In genomic region chr10:31031666-31032514, GRCh38 we compare ENCODE assay signal across 1 cellular context.
A peak's percentile ranks its signal among the peaks of the same experiment; 100 is the strongest.
TF ChIP-seq lines count a peak whose summit lies in the region.

A gene with protein sequence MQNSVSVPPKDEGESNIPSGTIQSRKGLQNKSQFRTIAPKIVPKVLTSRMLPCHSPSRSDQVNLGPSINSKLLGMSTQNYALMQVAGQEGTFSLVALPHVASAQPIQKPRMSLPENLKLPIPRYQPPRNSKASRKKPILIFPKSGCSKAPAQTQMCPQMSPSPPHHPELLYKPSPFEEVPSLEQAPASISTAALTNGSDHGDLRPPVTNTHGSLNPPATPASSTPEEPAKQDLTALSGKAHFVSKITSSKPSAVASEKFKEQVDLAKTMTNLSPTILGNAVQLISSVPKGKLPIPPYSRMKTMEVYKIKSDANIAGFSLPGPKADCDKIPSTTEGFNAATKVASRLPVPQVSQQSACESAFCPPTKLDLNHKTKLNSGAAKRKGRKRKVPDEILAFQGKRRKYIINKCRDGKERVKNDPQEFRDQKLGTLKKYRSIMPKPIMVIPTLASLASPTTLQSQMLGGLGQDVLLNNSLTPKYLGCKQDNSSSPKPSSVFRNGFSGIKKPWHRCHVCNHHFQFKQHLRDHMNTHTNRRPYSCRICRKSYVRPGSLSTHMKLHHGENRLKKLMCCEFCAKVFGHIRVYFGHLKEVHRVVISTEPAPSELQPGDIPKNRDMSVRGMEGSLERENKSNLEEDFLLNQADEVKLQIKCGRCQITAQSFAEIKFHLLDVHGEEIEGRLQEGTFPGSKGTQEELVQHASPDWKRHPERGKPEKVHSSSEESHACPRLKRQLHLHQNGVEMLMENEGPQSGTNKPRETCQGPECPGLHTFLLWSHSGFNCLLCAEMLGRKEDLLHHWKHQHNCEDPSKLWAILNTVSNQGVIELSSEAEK (minus strand): TSS chr10:31031865. CDS start chr10:30877034, 154,831 bp downstream.

TF ChIP-seq in HepG2, 621 proteins besides CTCF, POLR2A, EP300 and RAD21 (continued from another document and continues in another):
- TF ChIP-seq, protein P1, sequence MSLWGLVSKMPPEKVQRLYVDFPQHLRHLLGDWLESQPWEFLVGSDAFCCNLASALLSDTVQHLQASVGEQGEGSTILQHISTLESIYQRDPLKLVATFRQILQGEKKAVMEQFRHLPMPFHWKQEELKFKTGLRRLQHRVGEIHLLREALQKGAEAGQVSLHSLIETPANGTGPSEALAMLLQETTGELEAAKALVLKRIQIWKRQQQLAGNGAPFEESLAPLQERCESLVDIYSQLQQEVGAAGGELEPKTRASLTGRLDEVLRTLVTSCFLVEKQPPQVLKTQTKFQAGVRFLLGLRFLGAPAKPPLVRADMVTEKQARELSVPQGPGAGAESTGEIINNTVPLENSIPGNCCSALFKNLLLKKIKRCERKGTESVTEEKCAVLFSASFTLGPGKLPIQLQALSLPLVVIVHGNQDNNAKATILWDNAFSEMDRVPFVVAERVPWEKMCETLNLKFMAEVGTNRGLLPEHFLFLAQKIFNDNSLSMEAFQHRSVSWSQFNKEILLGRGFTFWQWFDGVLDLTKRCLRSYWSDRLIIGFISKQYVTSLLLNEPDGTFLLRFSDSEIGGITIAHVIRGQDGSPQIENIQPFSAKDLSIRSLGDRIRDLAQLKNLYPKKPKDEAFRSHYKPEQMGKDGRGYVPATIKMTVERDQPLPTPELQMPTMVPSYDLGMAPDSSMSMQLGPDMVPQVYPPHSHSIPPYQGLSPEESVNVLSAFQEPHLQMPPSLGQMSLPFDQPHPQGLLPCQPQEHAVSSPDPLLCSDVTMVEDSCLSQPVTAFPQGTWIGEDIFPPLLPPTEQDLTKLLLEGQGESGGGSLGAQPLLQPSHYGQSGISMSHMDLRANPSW (CRISPR knock-in tag; IDR thresholded peaks at IDR 0.05; ENCODE audit: borderline replicate concordance), result 0 out of 2 replicates have a peak, but pooled peaks have one; percentile 13
- 0 out of 2 replicates have a peak, but pooled peaks have one; percentile 34 for TF ChIP-seq ZNF343 (CRISPR knock-in tag; IDR thresholded peaks at IDR 0.05)
- no peak for TF ChIP-seq ISL2 (CRISPR knock-in tag; IDR thresholded peaks at IDR 0.05)
- no peak; the same call in 1 of the 2 replicates for TF ChIP-seq ZSCAN5A (CRISPR knock-in tag; IDR thresholded peaks at IDR 0.05; ENCODE audit: borderline replicate concordance)
- TF ChIP-seq GATAD1 (CRISPR knock-in tag; IDR thresholded peaks at IDR 0.05), result 0 out of 2 replicates have a peak, but pooled peaks have one; percentile 8
- no peak for TF ChIP-seq KDM3A (CRISPR knock-in tag; IDR thresholded peaks at IDR 0.05; ENCODE audit: low read depth)
- TF ChIP-seq ZNF326 (CRISPR knock-in tag; IDR thresholded peaks at IDR 0.05; ENCODE audit: borderline replicate concordance), result no peak
- no peak for TF ChIP-seq PITX1 (CRISPR knock-in tag; IDR thresholded peaks at IDR 0.05)
- TF ChIP-seq ZBTB7A (CRISPR knock-in tag; IDR thresholded peaks at IDR 0.05), result no peak
- peak; percentile 31 for TF ChIP-seq MED8 (CRISPR knock-in tag; IDR thresholded peaks at IDR 0.05; ENCODE audit: insufficient replicate concordance)
- TF ChIP-seq TARDBP (CRISPR knock-in tag; IDR thresholded peaks at IDR 0.05), result peak; percentile 50; the same call in 1 of the 2 replicates
- TF ChIP-seq, protein P2, sequence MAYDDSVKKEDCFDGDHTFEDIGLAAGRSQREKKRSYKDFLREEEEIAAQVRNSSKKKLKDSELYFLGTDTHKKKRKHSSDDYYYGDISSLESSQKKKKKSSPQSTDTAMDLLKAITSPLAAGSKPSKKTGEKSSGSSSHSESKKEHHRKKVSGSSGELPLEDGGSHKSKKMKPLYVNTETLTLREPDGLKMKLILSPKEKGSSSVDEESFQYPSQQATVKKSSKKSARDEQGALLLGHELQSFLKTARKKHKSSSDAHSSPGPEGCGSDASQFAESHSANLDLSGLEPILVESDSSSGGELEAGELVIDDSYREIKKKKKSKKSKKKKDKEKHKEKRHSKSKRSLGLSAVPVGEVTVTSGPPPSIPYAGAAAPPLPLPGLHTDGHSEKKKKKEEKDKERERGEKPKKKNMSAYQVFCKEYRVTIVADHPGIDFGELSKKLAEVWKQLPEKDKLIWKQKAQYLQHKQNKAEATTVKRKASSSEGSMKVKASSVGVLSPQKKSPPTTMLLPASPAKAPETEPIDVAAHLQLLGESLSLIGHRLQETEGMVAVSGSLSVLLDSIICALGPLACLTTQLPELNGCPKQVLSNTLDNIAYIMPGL (CRISPR knock-in tag; IDR thresholded peaks at IDR 0.05; ENCODE audit: borderline replicate concordance in 1 of 2, low read depth in 1 of 2), result peak; percentile 79 to 86; a peak in 3 of 4 replicates
- peak; percentile 74; the same call in 1 of the 2 replicates for TF ChIP-seq ZNF562 (CRISPR knock-in tag; IDR thresholded peaks at IDR 0.05; ENCODE audit: borderline replicate concordance)
- TF ChIP-seq, protein P3, sequence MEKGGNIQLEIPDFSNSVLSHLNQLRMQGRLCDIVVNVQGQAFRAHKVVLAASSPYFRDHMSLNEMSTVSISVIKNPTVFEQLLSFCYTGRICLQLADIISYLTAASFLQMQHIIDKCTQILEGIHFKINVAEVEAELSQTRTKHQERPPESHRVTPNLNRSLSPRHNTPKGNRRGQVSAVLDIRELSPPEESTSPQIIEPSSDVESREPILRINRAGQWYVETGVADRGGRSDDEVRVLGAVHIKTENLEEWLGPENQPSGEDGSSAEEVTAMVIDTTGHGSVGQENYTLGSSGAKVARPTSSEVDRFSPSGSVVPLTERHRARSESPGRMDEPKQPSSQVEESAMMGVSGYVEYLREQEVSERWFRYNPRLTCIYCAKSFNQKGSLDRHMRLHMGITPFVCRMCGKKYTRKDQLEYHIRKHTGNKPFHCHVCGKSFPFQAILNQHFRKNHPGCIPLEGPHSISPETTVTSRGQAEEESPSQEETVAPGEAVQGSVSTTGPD (CRISPR knock-in tag; IDR thresholded peaks at IDR 0.05), result peak; percentile 22; the same call in 1 of the 2 replicates
- TF ChIP-seq ZNF761 (CRISPR knock-in tag; conservative IDR thresholded peaks at IDR 0.05), result peak; percentile 50; the same call in 1 of the 2 replicates
- no peak for TF ChIP-seq NAIF1 (CRISPR knock-in tag; IDR thresholded peaks at IDR 0.05; ENCODE audit: borderline replicate concordance)
- peak; percentile 37; the same call in 1 of the 2 replicates for TF ChIP-seq ZNF788 (CRISPR knock-in tag; IDR thresholded peaks at IDR 0.05; ENCODE audit: borderline replicate concordance)
- TF ChIP-seq, protein P4, sequence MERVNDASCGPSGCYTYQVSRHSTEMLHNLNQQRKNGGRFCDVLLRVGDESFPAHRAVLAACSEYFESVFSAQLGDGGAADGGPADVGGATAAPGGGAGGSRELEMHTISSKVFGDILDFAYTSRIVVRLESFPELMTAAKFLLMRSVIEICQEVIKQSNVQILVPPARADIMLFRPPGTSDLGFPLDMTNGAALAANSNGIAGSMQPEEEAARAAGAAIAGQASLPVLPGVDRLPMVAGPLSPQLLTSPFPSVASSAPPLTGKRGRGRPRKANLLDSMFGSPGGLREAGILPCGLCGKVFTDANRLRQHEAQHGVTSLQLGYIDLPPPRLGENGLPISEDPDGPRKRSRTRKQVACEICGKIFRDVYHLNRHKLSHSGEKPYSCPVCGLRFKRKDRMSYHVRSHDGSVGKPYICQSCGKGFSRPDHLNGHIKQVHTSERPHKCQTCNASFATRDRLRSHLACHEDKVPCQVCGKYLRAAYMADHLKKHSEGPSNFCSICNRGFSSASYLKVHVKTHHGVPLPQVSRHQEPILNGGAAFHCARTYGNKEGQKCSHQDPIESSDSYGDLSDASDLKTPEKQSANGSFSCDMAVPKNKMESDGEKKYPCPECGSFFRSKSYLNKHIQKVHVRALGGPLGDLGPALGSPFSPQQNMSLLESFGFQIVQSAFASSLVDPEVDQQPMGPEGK (CRISPR knock-in tag; IDR thresholded peaks at IDR 0.05), result peak; percentile 66
- peak; percentile 96 for TF ChIP-seq RNF2 (conservative IDR thresholded peaks at IDR 0.05; ENCODE audit: low read depth)
- TF ChIP-seq, protein P5, sequence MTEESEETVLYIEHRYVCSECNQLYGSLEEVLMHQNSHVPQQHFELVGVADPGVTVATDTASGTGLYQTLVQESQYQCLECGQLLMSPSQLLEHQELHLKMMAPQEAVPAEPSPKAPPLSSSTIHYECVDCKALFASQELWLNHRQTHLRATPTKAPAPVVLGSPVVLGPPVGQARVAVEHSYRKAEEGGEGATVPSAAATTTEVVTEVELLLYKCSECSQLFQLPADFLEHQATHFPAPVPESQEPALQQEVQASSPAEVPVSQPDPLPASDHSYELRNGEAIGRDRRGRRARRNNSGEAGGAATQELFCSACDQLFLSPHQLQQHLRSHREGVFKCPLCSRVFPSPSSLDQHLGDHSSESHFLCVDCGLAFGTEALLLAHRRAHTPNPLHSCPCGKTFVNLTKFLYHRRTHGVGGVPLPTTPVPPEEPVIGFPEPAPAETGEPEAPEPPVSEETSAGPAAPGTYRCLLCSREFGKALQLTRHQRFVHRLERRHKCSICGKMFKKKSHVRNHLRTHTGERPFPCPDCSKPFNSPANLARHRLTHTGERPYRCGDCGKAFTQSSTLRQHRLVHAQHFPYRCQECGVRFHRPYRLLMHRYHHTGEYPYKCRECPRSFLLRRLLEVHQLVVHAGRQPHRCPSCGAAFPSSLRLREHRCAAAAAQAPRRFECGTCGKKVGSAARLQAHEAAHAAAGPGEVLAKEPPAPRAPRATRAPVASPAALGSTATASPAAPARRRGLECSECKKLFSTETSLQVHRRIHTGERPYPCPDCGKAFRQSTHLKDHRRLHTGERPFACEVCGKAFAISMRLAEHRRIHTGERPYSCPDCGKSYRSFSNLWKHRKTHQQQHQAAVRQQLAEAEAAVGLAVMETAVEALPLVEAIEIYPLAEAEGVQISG (CRISPR knock-in tag; IDR thresholded peaks at IDR 0.05), result peak; percentile 63
- TF ChIP-seq ZNF33A (CRISPR knock-in tag; IDR thresholded peaks at IDR 0.05; ENCODE audit: borderline replicate concordance), result no peak
- peak; percentile 78 for TF ChIP-seq POGZ (CRISPR knock-in tag; IDR thresholded peaks at IDR 0.05)
- no peak for TF ChIP-seq CCAR2 (optimal IDR thresholded peaks at IDR 0.05; ENCODE audit: low read depth, low read length)
- TF ChIP-seq ZNF138 (CRISPR knock-in tag; IDR thresholded peaks at IDR 0.05; ENCODE audit: low read depth), result no peak
- no peak for TF ChIP-seq ZNF207 (IDR thresholded peaks at IDR 0.05; ENCODE audit: borderline replicate concordance)
- TF ChIP-seq SMYD3 (CRISPR knock-in tag; IDR thresholded peaks at IDR 0.05), result peak; percentile 68; the same call in 1 of the 2 replicates
- TF ChIP-seq ZNF782 (CRISPR knock-in tag; IDR thresholded peaks at IDR 0.05; ENCODE audit: borderline replicate concordance), result peak; percentile 87; the same call in 1 of the 2 replicates
- no peak for TF ChIP-seq GATA4 (IDR thresholded peaks at IDR 0.05; ENCODE audit: borderline replicate concordance, low read depth)
- TF ChIP-seq ZNF770 (CRISPR knock-in tag; IDR thresholded peaks at IDR 0.05), result no peak
- TF ChIP-seq TBX2 (CRISPR knock-in tag; IDR thresholded peaks at IDR 0.05; ENCODE audit: borderline replicate concordance), result no peak; the same call in 1 of the 2 replicates
- no peak for TF ChIP-seq MIER2 (CRISPR knock-in tag; IDR thresholded peaks at IDR 0.05)
- TF ChIP-seq RFX5 (IDR thresholded peaks at IDR 0.05; ENCODE audit: low read depth, low read length), result peak; percentile 68
- TF ChIP-seq HNF1B (CRISPR knock-in tag; IDR thresholded peaks at IDR 0.05), result peak; percentile 78
- TF ChIP-seq MED1 (CRISPR knock-in tag; IDR thresholded peaks at IDR 0.05), result no peak; the same call in 1 of the 2 replicates
- peak; percentile 88 for TF ChIP-seq TFDP1 (CRISPR knock-in tag; IDR thresholded peaks at IDR 0.05; ENCODE audit: borderline replicate concordance)
